Comparison of ENCODE assay signal across 8 cellular contexts in genomic region chr17:74452841-74453661, GRCh38. TPM values are rescaled to one million over a fixed set of nuclear protein-coding genes. Genes with fewer than 3 reads are reported as not detected.
DNase-seq lines count a peak whose midpoint lies in the region; ATAC-seq and TF ChIP-seq lines count a peak whose summit lies in the region.

No MANE protein-coding gene starts in this region.

- 33 to 42% methylated on average over 11 to 22 of the region's 22 CpGs for whole genome bisulfite sequencing in body of pancreas, 2 donors
- 51 to 64% methylated on average over 22 of the region's 22 CpGs for WGBS in lung, 2 donors
- 50 to 54% methylated on average over 20 to 22 of the region's 22 CpGs for WGBS in tibial nerve, 2 donors

- peaks cover 10% of the 10 kb centered on the region for H3K4me1 Mint-ChIP-seq in T-helper 1 cell treated with Interleukin-12 subunit alpha and Interleukin-12 subunit beta and Interleukin-4 antibody, amounts not matched to agents 30 μg/mL and 1 μg/mL, for 36 hours (ENCODE audit: low read depth)

- H3K36me3 Mint-ChIP-seq in T-helper 1 cell treated with Interleukin-12 subunit alpha and Interleukin-12 subunit beta and Interleukin-4 antibody, amounts not matched to agents 30 μg/mL and 1 μg/mL, for 36 hours (ENCODE audit: low read depth): no peaks in the 10 kb centered on the region

- peaks cover 20% of the 10 kb centered on the region for H3K27me3 Mint-ChIP-seq in T-helper 1 cell treated with Interleukin-12 subunit alpha and Interleukin-12 subunit beta and Interleukin-4 antibody, amounts not matched to agents 30 μg/mL and 1 μg/mL, for 36 hours (ENCODE audit: low read depth)

- TF ChIP-seq POLR2A in body of pancreas (IDR thresholded peaks at IDR 0.05) (peak in 1 of 3 donors; percentile 9), tibial nerve (IDR thresholded peaks at IDR 0.05) (no peak)

- H3K27me3 ChIP-seq in body of pancreas (no peaks in the 10 kb centered on the region), lung (ENCODE audit: control insufficient read depth, insufficient read depth) (no peaks in the 10 kb centered on the region), tibial nerve (no peaks in the 10 kb centered on the region)

- H3K4me3 Mint-ChIP-seq in T-helper 1 cell treated with Interleukin-12 subunit alpha and Interleukin-12 subunit beta and Interleukin-4 antibody, amounts not matched to agents 30 μg/mL and 1 μg/mL, for 36 hours: peak overlapping the region; percentile 41

- no peaks in the 10 kb centered on the region for H3K36me3 ChIP-seq in body of pancreas (replicated peaks in 1 of 2; ENCODE audit: insufficient read depth in 1 of 2, low read depth in 2 of 2)
- H3K36me3 ChIP-seq in lung (ENCODE audit: control insufficient read depth in 2 of 2, insufficient read depth in 2 of 2, low read length in 2 of 2): no peaks in the 10 kb centered on the region
- no peaks in the 10 kb centered on the region for H3K36me3 ChIP-seq in tibial nerve

- H3K4me1 ChIP-seq in body of pancreas: peaks cover 38% of the 10 kb centered on the region
- peaks cover 7 to 28% of the 10 kb centered on the region in 2 donors for H3K4me1 ChIP-seq in lung (ENCODE audit: control insufficient read depth in 2 of 2, insufficient read depth in 2 of 2, low read length in 2 of 2)
- H3K4me1 ChIP-seq in tibial nerve: peaks cover 0 to 62% (median 37%) of the 10 kb centered on the region in 4 donors

- intact Hi-C loops in body of pancreas (cut with DNase I): no loop called here

- TF ChIP-seq CTCF in body of pancreas (IDR thresholded peaks at IDR 0.05) (no peak), lung (IDR thresholded peaks at IDR 0.05; ENCODE audit: control extremely low read depth, extremely low read depth) (no peak), tibial nerve (IDR thresholded peaks at IDR 0.05) (no peak)

- H3K9me3 ChIP-seq in body of pancreas: no peaks in the 10 kb centered on the region
- no peaks in the 10 kb centered on the region for H3K9me3 ChIP-seq in lung (ENCODE audit: control insufficient read depth in 2 of 2, insufficient read depth in 1 of 2, low read length in 1 of 2)
- H3K9me3 ChIP-seq in tibial nerve: no peaks in the 10 kb centered on the region

- H3K9me3 Mint-ChIP-seq in T-helper 1 cell treated with Interleukin-12 subunit alpha and Interleukin-12 subunit beta and Interleukin-4 antibody, amounts not matched to agents 30 μg/mL and 1 μg/mL, for 36 hours: no peaks in the 10 kb centered on the region

- ATAC-seq in body of pancreas (peak; percentile 0), lung (ENCODE audit: insufficient read depth, low FRiP score) (no peak), HG03139 (IDR thresholded peaks at IDR 0.05; ENCODE audit: unreplicated experiment) (no peak)

- H3K4me3 ChIP-seq in body of pancreas (no peak overlapping the region), lung (no peak overlapping the region), tibial nerve (peak overlapping the region; percentile 31 to 53 (median 46))

- DNase-seq in T-helper 1 cell (no peak), body of pancreas (peak in 3 of 4 donors; percentile 32 to 47 (median 46)), lung (ENCODE audit: low spot score) (no peak), tibial nerve (ENCODE audit: low spot score in 2 of 2) (no peak), OCI-M1 (lab: John Stamatoyannopoulos, UW) (no peak), 8988T (no peak)

- peak overlapping the region; percentile 80 to 92 (median 91) for H3K27ac ChIP-seq in body of pancreas
- peak overlapping the region; percentile 62 to 67 for H3K27ac ChIP-seq in lung (ENCODE audit: low read depth in 1 of 2, low read length in 1 of 2)
- peak overlapping the region; percentile 83 to 94 (median 88) for H3K27ac ChIP-seq in tibial nerve

- no peak overlapping the region for H3K27ac Mint-ChIP-seq in T-helper 1 cell treated with Interleukin-12 subunit alpha and Interleukin-12 subunit beta and Interleukin-4 antibody, amounts not matched to agents 30 μg/mL and 1 μg/mL, for 36 hours

- TF ChIP-seq EP300 in tibial nerve (IDR thresholded peaks at IDR 0.05): no peak

RNA-seq across cellular contexts. Expression of gene CD300A, which starts 13.4 kb away (rescaled TPM):
- total RNA-seq in body of pancreas (1 to 10 TPM; 2.0 to 3.1 TPM), lung (10 to 100 TPM; 12.9 to 21.0 TPM), tibial nerve (10 to 100 TPM in 2 of 4 donors, 1 to 10 TPM in 2; 6.8 to 12.6 (median 9.8) TPM)
- 10 to 100 TPM in 1 of 2 donors, 1 to 10 TPM in 1; 8.0 to 66.3 TPM for polyA plus RNA-seq in lung

RNA-seq across cellular contexts. Expression of gene GPRC5C, which starts 21.2 kb away (rescaled TPM):
- total RNA-seq in body of pancreas: 10 to 100 TPM; 68.0 to 71.2 TPM
- total RNA-seq in lung: 10 to 100 TPM; 77.5 to 81.4 TPM
- polyA plus RNA-seq in lung: 10 to 100 TPM; 41.9 to 54.6 TPM
- total RNA-seq in tibial nerve: 10 to 100 TPM; 41.6 to 96.4 (median 55.1) TPM

Comparison
In these comparisons a context has a peak if more than half of its experiments do, and no peak if none do; other contexts are left out.
1. DNase-seq: peak in body of pancreas (3 of 4); none in T-helper 1 cell (0 of 5), lung (single experiment), tibial nerve (0 of 2), OCI-M1 (single experiment) and 8988T (single experiment).
2. H3K4me3 ChIP-seq: peak in tibial nerve (4 of 4); none in body of pancreas (0 of 2) and lung (single experiment).
3. Peak in every context shown above with its lines, with median percentiles within 50 percentile points of each other: H3K27ac ChIP-seq.